ENCODE assay signal across 8 cellular contexts in genomic region chr1:145977486-145978476, GRCh38. TPM values are rescaled to one million over a fixed set of nuclear protein-coding genes. Genes with fewer than 3 reads are reported as not detected.
DNase-seq lines count a peak whose midpoint lies in the region; ATAC-seq and TF ChIP-seq lines count a peak whose summit lies in the region.

No MANE protein-coding gene starts in this region.

- H3K4me1 ChIP-seq in duodenal mucosa (ENCODE audit: control insufficient read depth in 1 of 2, insufficient read depth in 2 of 2, low read length in 2 of 2): peaks cover 35 to 38% of the 10 kb centered on the region in 2 donors
- peaks cover 0 to 43% (median 15%) of the 10 kb centered on the region in 4 donors for H3K4me1 ChIP-seq in right lobe of liver

- H3K27me3 ChIP-seq in duodenal mucosa (ENCODE audit: control insufficient read depth in 1 of 2, insufficient read depth in 2 of 2, low read length in 2 of 2): no peaks in the 10 kb centered on the region
- no peaks in the 10 kb centered on the region for H3K27me3 ChIP-seq in right lobe of liver

- TF ChIP-seq CTCF in right lobe of liver (IDR thresholded peaks at IDR 0.05): peak; percentile 83 to 91 (median 84)

- DNase-seq in COLO829 (ENCODE audit: low spot score) (peak; percentile 89), NCI-H526 treated with DMSO at 0.1 percent for 48 hours (lab: John Stamatoyannopoulos, UW) (peak; percentile 89), right lobe of liver (peak; percentile 65 to 77 (median 65))
- DNase-seq in activated CD4-positive, alpha-beta T cell treated with anti-CD3 and anti-CD28 coated beads, Interleukin-2, amount 50 U/mL, for 1 hour: peak; percentile 69
- peak in 2 of 3 donors; percentile 56 to 64 for DNase-seq in stimulated activated CD4-positive, alpha-beta T cell treated with anti-CD3 and anti-CD28 coated beads, TNF-alpha, amount 100 ng/mL, for 48 hours (ENCODE audit: low read depth in 3 of 3)

- H3K36me3 ChIP-seq in duodenal mucosa (ENCODE audit: control insufficient read depth in 1 of 2, insufficient read depth in 2 of 2, low read length in 2 of 2): no peaks in the 10 kb centered on the region
- H3K36me3 ChIP-seq in right lobe of liver: no peaks in the 10 kb centered on the region

- intact Hi-C loops in right lobe of liver (cut with DNase I): loop anchor here in 1 of 2 donors (5.0 kb wide), 1 partner anchor 35 kb away; no protein-coding TSS in a partner anchor

- H3K9ac ChIP-seq in duodenal mucosa (ENCODE audit: low read depth in 1 of 2, low read length in 2 of 2): peak overlapping the region; percentile 53 to 67

- WGBS in right lobe of liver (ENCODE audit: insufficient coverage, low coverage, low lambda C conversion rate, missing lambda C conversion rate): 17% methylated on average over 9 of the region's 9 CpGs

- peak overlapping the region in 1 of 2 donors; percentile 50 for H3K4me3 ChIP-seq in duodenal mucosa (ENCODE audit: low read depth in 1 of 2, low read length in 2 of 2)
- no peak overlapping the region for H3K4me3 ChIP-seq in right lobe of liver

- H3K9me3 ChIP-seq in duodenal mucosa (ENCODE audit: control insufficient read depth in 1 of 2, low read length in 2 of 2): no peaks in the 10 kb centered on the region
- H3K9me3 ChIP-seq in right lobe of liver: no peaks in the 10 kb centered on the region

- H3K27ac ChIP-seq in duodenal mucosa (ENCODE audit: low read depth, low read length) (peak overlapping the region; percentile 80), right lobe of liver (peak overlapping the region; percentile 77 to 91 (median 86))

- ATAC-seq in HG03378 (IDR thresholded peaks at IDR 0.05; ENCODE audit: unreplicated experiment) (peak; percentile 31), right lobe of liver (peak; percentile 65 to 74 (median 70)), GM21515 (IDR thresholded peaks at IDR 0.05; ENCODE audit: unreplicated experiment) (no peak)

- TF ChIP-seq POLR2A in right lobe of liver (IDR thresholded peaks at IDR 0.05): no peak

RNA-seq across cellular contexts. Expression of gene POLR3GL, which starts 13.3 kb away (rescaled TPM):
- total RNA-seq in right lobe of liver: 10 to 100 TPM in 4 of 6 experiments, 1 to 10 TPM in 2; 8.4 to 14.3 (median 11.9) TPM

RNA-seq across cellular contexts. Expression of gene ANKRD34A, which starts 13.4 kb away (rescaled TPM):
- under 1 TPM in 5 of 6 experiments, not detected in 1; 0.14 to 0.88 (median 0.22) TPM for total RNA-seq in right lobe of liver

RNA-seq across cellular contexts. Expression of gene TXNIP, which starts 18.6 kb away (rescaled TPM):
- 100 to 1,000 TPM in 3 of 6 experiments, 10 to 100 TPM in 3; 56.3 to 398 (median 134) TPM for total RNA-seq in right lobe of liver

RNA-seq across cellular contexts. Expression of gene LIX1L, which starts 20.0 kb away (rescaled TPM):
- total RNA-seq in right lobe of liver: 10 to 100 TPM; 10.6 to 11.9 (median 11.0) TPM

RNA-seq across cellular contexts. Expression of gene HJV, which starts 43.8 kb away (rescaled TPM):
- total RNA-seq in right lobe of liver: 100 to 1,000 TPM in 4 of 6 experiments, 10 to 100 TPM in 2; 53.0 to 215 (median 109) TPM
